In the genomic region with DNA sequence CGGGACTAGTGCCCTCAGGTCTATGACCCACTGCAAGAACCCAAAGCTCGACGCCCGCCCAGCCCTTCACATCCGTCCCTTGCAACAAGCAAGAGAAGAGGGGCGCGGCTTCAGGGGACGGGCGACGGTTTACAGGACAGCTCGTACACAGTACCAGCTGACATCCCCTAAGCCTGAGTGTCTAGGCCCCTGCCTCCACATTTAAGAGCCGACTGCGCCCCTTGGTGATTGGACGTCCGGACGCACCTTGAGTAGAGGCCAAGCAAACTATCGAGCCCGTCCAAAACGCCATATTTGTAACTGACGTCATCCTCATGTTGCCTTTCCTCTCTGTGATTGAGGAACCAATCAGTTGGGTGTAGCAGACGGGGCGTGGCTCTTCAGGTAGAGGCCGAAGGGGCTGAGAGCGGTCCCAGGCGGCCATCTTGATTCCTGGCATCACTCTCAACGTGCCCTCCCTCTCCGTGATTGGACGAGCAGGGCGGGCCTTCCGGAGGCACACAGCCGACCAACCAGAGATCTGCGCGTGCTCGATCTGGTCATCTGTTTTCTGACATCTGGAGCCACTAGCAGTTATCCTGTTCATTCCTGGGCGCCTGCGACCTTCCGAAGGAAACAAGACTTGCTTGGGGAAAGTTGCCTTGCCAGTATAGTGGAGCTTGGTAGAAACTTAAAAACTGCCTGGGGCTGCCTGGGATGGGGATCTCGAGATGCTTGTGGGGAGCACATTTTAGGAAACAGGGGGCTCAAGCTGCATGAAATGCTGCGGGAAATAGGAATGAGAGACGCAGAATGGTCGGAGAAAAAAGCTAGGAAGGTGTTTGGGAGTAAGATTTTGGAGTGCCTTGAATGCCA, we compare ENCODE assay signal across 8 cellular contexts. TPM values are rescaled to one million over a fixed set of nuclear protein-coding genes. Genes with fewer than 3 reads are reported as not detected.
DNase-seq lines count a peak whose midpoint lies in the region; ATAC-seq and TF ChIP-seq lines count a peak whose summit lies in the region.

No MANE protein-coding gene starts in this region.

- H3K27ac ChIP-seq in hepatocyte (peak overlapping the region; percentile 92), rectal smooth muscle tissue (ENCODE audit: low read depth, low read length) (peak overlapping the region; percentile 95), aorta (ENCODE audit: low read depth in 1 of 2, low read length in 2 of 2) (peak overlapping the region in 1 of 2 donors; percentile 75)

- H3K4me1 ChIP-seq in hepatocyte (ENCODE audit: insufficient read depth), result peaks cover 16% of the 10 kb centered on the region
- H3K4me1 ChIP-seq in rectal smooth muscle tissue (ENCODE audit: control insufficient read depth, insufficient read depth, low read length), result peaks cover 7% of the 10 kb centered on the region
- H3K4me1 ChIP-seq in aorta (ENCODE audit: control insufficient read depth in 1 of 2, insufficient read depth in 2 of 2, low read length in 2 of 2), result peaks cover 0 to 2% of the 10 kb centered on the region in 2 donors

- H3K36me3 ChIP-seq in hepatocyte (replicated peaks; ENCODE audit: insufficient read depth, low read depth), result no peaks in the 10 kb centered on the region
- H3K36me3 ChIP-seq in rectal smooth muscle tissue (ENCODE audit: control insufficient read depth, insufficient read depth, low read length), result peaks cover 3% of the 10 kb centered on the region
- H3K36me3 ChIP-seq in aorta (ENCODE audit: control insufficient read depth in 1 of 2, insufficient read depth in 2 of 2, low read length in 1 of 2), result no peaks in the 10 kb centered on the region

- H3K4me3 ChIP-seq in astrocyte of the spinal cord (ENCODE audit: low read depth, low read length), result peak overlapping the region; percentile 88
- peak overlapping the region; percentile 17 for H3K4me3 ChIP-seq in hepatocyte
- H3K4me3 ChIP-seq in rectal smooth muscle tissue (ENCODE audit: low read length), result peak overlapping the region; percentile 95
- peak overlapping the region; percentile 37 to 52 for H3K4me3 ChIP-seq in aorta (ENCODE audit: low read length in 2 of 2)

- H3K9me3 ChIP-seq in hepatocyte (ENCODE audit: low read depth), result no peaks in the 10 kb centered on the region
- no peaks in the 10 kb centered on the region for H3K9me3 ChIP-seq in aorta (ENCODE audit: control insufficient read depth, low read length)

- peak overlapping the region; percentile 62 for H2AFZ ChIP-seq in hepatocyte

- H4K20me1 ChIP-seq in hepatocyte (ENCODE audit: insufficient read depth, poor library complexity, severe bottlenecking), result peaks cover 4% of the 10 kb centered on the region

- peak overlapping the region; percentile 76 for H3K4me2 ChIP-seq in hepatocyte

- no peaks in the 10 kb centered on the region for H3K9me2 ChIP-seq in hepatocyte (replicated peaks; ENCODE audit: insufficient read depth)

- intact Hi-C loops in aorta (cut with DNase I), result loop anchor here (5.0 to 10.0 kb wide), 3 partner anchors 54 to 141 kb away; partner anchors contain the start of gene ZNF620 (in 1 of the 2)

- in situ Hi-C loops in astrocyte of the spinal cord (cut with HindIII; ENCODE audit: low sequenced_read_pairs), result no loop called here

- ATAC-seq in GM18511 (IDR thresholded peaks at IDR 0.05; ENCODE audit: unreplicated experiment), result peak; percentile 95
- ATAC-seq in HG03025 (IDR thresholded peaks at IDR 0.05; ENCODE audit: low FRiP score, unreplicated experiment), result peak; percentile 95
- ATAC-seq in aorta (ENCODE audit: low FRiP score), result peak; percentile 96

- H3K27me3 ChIP-seq in hepatocyte, result no peaks in the 10 kb centered on the region
- H3K27me3 ChIP-seq in rectal smooth muscle tissue (ENCODE audit: control insufficient read depth, insufficient read depth, low read length), result no peaks in the 10 kb centered on the region
- H3K27me3 ChIP-seq in aorta (ENCODE audit: control insufficient read depth in 1 of 2, insufficient read depth in 2 of 2, low read length in 1 of 2), result no peaks in the 10 kb centered on the region

- TF ChIP-seq CTCF in astrocyte of the spinal cord (IDR thresholded peaks at IDR 0.05; ENCODE audit: low read depth, low read length) (no peak), hepatocyte (IDR thresholded peaks at IDR 0.05; ENCODE audit: poor library complexity) (no peak)

- H3K9ac ChIP-seq in rectal smooth muscle tissue (ENCODE audit: low read length), result peak overlapping the region; percentile 96

- peak; percentile 98 for DNase-seq in NCI-H2029 treated with DMSO at 0.1 percent for 48 hours (lab: John Stamatoyannopoulos, UW)
- DNase-seq in T1000 (lab: John Stamatoyannopoulos, UW), result peak; percentile 97
- peak; percentile 99 for DNase-seq in astrocyte of the spinal cord (ENCODE audit: low read depth, low spot score)
- peak; percentile 100 for DNase-seq in hepatocyte (ENCODE audit: low spot score)
- peak; percentile 99 for DNase-seq in aorta

- under 1% methylated on average over 41 of the region's 41 CpGs for WGBS in hepatocyte (ENCODE audit: low lambda C conversion rate, missing lambda C conversion rate)
- 0 to 1% methylated on average over 40 to 41 of the region's 41 CpGs for WGBS in aorta, 2 donors

- peaks cover 12% of the 10 kb centered on the region for H3K79me2 ChIP-seq in hepatocyte

RNA-seq across cellular contexts. Expression of gene RPL14, which starts 4.0 kb away (rescaled TPM):
- total RNA-seq in hepatocyte, result 390 and 395 TPM in 2 replicates
- polyA plus RNA-seq in hepatocyte, result 470 and 492 TPM in 2 replicates
- total RNA-seq in aorta, result 1,000 to 10,000 TPM; 1,300 to 1,335 TPM
- 1,000 to 10,000 TPM; 1,102 to 1,500 TPM for polyA plus RNA-seq in aorta

RNA-seq across cellular contexts. Expression of gene ZNF619, which starts 23.8 kb away (rescaled TPM):
- total RNA-seq in hepatocyte (3.6 and 4.7 TPM in 2 replicates), aorta (1 to 10 TPM; 4.0 to 7.1 TPM)
- polyA plus RNA-seq in hepatocyte (1.2 and 1.8 TPM in 2 replicates), aorta (1 to 10 TPM in 1 of 2 donors, under 1 TPM in 1; 0.50 to 2.6 TPM)

RNA-seq across cellular contexts. Expression of gene ZNF620, which starts 52.7 kb away (rescaled TPM):
- total RNA-seq in hepatocyte, result 4.4 and 5.4 TPM in 2 replicates
- polyA plus RNA-seq in hepatocyte, result 3.0 and 5.3 TPM in 2 replicates
- 1 to 10 TPM; 4.7 to 5.1 TPM for total RNA-seq in aorta
- 10 to 100 TPM in 1 of 2 donors, 1 to 10 TPM in 1; 3.7 to 12.3 TPM for polyA plus RNA-seq in aorta

Comparison
In these comparisons a context has a peak if more than half of its experiments do, and no peak if none do; other contexts are left out.
1. H3K4me3 ChIP-seq: peak in every context shown above with its lines; median percentile 95 in rectal smooth muscle tissue; 88 in astrocyte of the spinal cord; 44 in aorta; 17 in hepatocyte.